14 cellular contexts compared by ENCODE assay signal in genomic region chr4:10296730-10297129, GRCh38.
A peak's percentile ranks its signal among the peaks of the same experiment; 100 is the strongest.
DNase-seq lines count a peak whose midpoint lies in the region; ATAC-seq lines count a peak whose summit lies in the region.
"Had no signal": no experiment of that assay in that cellular context is flagged by ENCODE, and none has a peak within 500 bp of the region (broad histone marks: within the 10 kb centered on the region; RNA-seq: fewer than 3 reads in every experiment).

No MANE protein-coding gene starts in this region.

- H3K27ac ChIP-seq in SJCRH30 = no peak overlapping the region
- H3K27ac ChIP-seq in trophoblast cell (ENCODE audit: low read depth, low read length) = peak overlapping the region; percentile 93

- H3K4me3 ChIP-seq in SJCRH30 = no peak overlapping the region
- H3K4me3 ChIP-seq in trophoblast cell (ENCODE audit: low read depth, low read length) = no peak overlapping the region

- no peaks in the 10 kb centered on the region for H3K27me3 ChIP-seq in SJCRH30
- no peaks in the 10 kb centered on the region for H3K27me3 ChIP-seq in trophoblast cell (ENCODE audit: insufficient read depth, low read length)

- H2BK5ac ChIP-seq in trophoblast cell (ENCODE audit: low read depth, low read length, poor library complexity) = peak overlapping the region; percentile 76

- H3K79me1 ChIP-seq in trophoblast cell (ENCODE audit: low read length) = peaks cover 26% of the 10 kb centered on the region

- peak overlapping the region; percentile 3 for H2BK12ac ChIP-seq in trophoblast cell (ENCODE audit: low read length)

- H2AK5ac ChIP-seq in trophoblast cell (ENCODE audit: low read length) = no peak overlapping the region

- H4K8ac ChIP-seq in trophoblast cell (ENCODE audit: low read depth, low read length) = peak overlapping the region; percentile 39

- H3K9ac ChIP-seq in trophoblast cell (ENCODE audit: low read length) = no peak overlapping the region

- ATAC-seq in GM19455 (IDR thresholded peaks at IDR 0.05; ENCODE audit: unreplicated experiment) (no peak), GM18907 (IDR thresholded peaks at IDR 0.05; ENCODE audit: unreplicated experiment) (no peak), GM18517 (IDR thresholded peaks at IDR 0.05; ENCODE audit: unreplicated experiment) (no peak)
- ATAC-seq: effector memory CD8-positive, alpha-beta T cell had no signal

- H4K12ac ChIP-seq in trophoblast cell (ENCODE audit: low read depth, low read length) = no peak overlapping the region

- H3K9me3 ChIP-seq in SJCRH30 (replicated peaks) = no peaks in the 10 kb centered on the region
- H3K9me3 ChIP-seq in trophoblast cell (ENCODE audit: insufficient read depth, low read depth, low read length) = no peaks in the 10 kb centered on the region

- peak overlapping the region; percentile 52 for H3K14ac ChIP-seq in trophoblast cell (ENCODE audit: low read length)

- WGBS in trophoblast cell (ENCODE audit: extremely low coverage, insufficient coverage, insufficient read length) = no CpG with 5 or more reads among the region's 3 CpGs

- no peak overlapping the region for H2AFZ ChIP-seq in trophoblast cell (ENCODE audit: insufficient read depth, low read length, poor library complexity)

- no peaks in the 10 kb centered on the region for H3K36me3 ChIP-seq in SJCRH30
- H3K36me3 ChIP-seq in trophoblast cell (ENCODE audit: control insufficient read depth in 1 of 2, insufficient read depth in 2 of 2, low read length in 2 of 2) = no peaks in the 10 kb centered on the region

- peak overlapping the region; percentile 86 for H4K91ac ChIP-seq in trophoblast cell (ENCODE audit: low read depth, low read length)

- no peak overlapping the region for H3K23ac ChIP-seq in trophoblast cell (ENCODE audit: low read length)

- H3K4me2 ChIP-seq in trophoblast cell (ENCODE audit: low read length) = peak overlapping the region; percentile 40

- H2BK120ac ChIP-seq in trophoblast cell (ENCODE audit: insufficient read depth, low read length, poor library complexity) = peak overlapping the region; percentile 68

- no peak overlapping the region for H3K18ac ChIP-seq in trophoblast cell (ENCODE audit: low read length)

- H3K4ac ChIP-seq in trophoblast cell (ENCODE audit: low read depth, low read length) = no peak overlapping the region

- DNase-seq in EL (peak; percentile 68), SJCRH30 (peak; percentile 19 to 53), globus pallidus (ENCODE audit: low spot score) (peak; percentile 97), trophoblast cell (peak; percentile 69 to 74), mesenteric fat pad (ENCODE audit: low spot score) (no peak)
- DNase-seq: activated CD4-positive, CD25-positive, alpha-beta regulatory T cell treated with anti-CD3 and anti-CD28 coated beads, Interleukin-2, amount 50 U/mL, for 72 hours; activated naive CD4-positive, alpha-beta T cell treated with anti-CD3 and anti-CD28 coated beads for 36 hours; CD4-positive, alpha-beta T cell; effector memory CD8-positive, alpha-beta T cell; NCI-H2227 treated with DMSO at 0.1 percent for 48 hours; SHP77 had no signal

- H3K4me1 ChIP-seq in SJCRH30 (peaks cover 7% of the 10 kb centered on the region; the same call in 1 of the 2 replicates), trophoblast cell (ENCODE audit: control insufficient read depth in 1 of 2, insufficient read depth in 2 of 2, low read length in 2 of 2) (peaks cover 8 to 24% of the 10 kb centered on the region in 2 experiments)

- H3K79me2 ChIP-seq in trophoblast cell (ENCODE audit: control insufficient read depth, insufficient read depth, low read length, poor library complexity) = no peaks in the 10 kb centered on the region
